Comparison of ENCODE assay signal across 1 cellular context in genomic region chr2:200747668-200748618, GRCh38.
TF ChIP-seq lines count a peak whose summit lies in the region.

No MANE protein-coding gene starts in this region.

TF ChIP-seq in liver, 16 proteins besides CTCF, POLR2A, EP300 and RAD21 (continued from another document):
- TF ChIP-seq REST (IDR thresholded peaks at IDR 0.05): peak; percentile 59
- no peak for TF ChIP-seq HNF4G (IDR thresholded peaks at IDR 0.05)
- no peak for TF ChIP-seq FOXA1 (IDR thresholded peaks at IDR 0.05)
- peak; percentile 66 to 70 for TF ChIP-seq HNF4A (conservative IDR thresholded peaks at IDR 0.05)
TF ChIP-seq in liver: peak in this region for 7.
